8 cellular contexts compared by ENCODE assay signal in the genomic region with DNA sequence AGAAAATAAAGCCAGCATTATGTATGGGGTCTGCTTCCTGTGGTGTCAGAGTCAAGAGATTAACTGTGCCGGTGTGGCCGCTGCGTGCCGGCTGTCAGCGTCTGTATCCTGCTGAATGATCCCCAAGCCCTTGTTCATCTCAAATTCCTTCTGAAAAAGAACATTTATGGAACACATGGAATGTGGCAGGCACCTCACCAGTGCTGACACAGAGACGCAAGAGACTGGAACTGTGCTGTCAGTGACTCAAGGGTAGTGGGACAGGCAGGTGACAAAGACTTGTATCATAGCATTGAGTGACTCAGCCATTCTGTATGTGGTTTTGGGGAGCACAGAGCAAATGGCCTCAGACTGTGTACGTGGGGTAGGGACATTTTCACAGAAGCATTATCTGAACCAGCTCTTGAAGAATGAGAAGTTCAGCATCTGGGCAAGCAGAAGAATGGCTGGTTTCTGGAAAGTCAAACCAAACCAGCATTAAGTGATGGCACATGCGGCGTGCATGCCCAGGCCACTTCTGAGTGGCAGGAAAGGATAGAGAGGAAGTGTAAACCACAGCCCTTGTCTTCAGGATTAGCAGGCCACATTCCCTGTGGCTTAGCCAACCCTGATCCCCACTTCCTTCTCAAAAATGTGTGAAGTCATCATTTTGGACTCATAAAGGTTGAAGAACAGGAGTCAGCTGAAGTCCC. TPM values are rescaled to one million over a fixed set of nuclear protein-coding genes. Genes with fewer than 3 reads are reported as not detected.
DNase-seq lines count a peak whose midpoint lies in the region; ATAC-seq and TF ChIP-seq lines count a peak whose summit lies in the region.

No MANE protein-coding gene starts in this region.

- no peaks in the 10 kb centered on the region for H4K20me1 ChIP-seq in GM23338 (replicated peaks; ENCODE audit: insufficient read depth)

- H3K4me3 ChIP-seq in ACC112 (ENCODE audit: low read depth, low read length) (no peak overlapping the region), GM23338 (no peak overlapping the region), gastroesophageal sphincter (no peak overlapping the region)

- peak overlapping the region; percentile 45 for H2AFZ ChIP-seq in ACC112 (ENCODE audit: low read length, unreplicated experiment)
- H2AFZ ChIP-seq in GM23338, result 0 out of 2 replicates have a peak overlapping the region, but pooled peaks have one; percentile 7

- H3K9me2 ChIP-seq in GM23338 (ENCODE audit: insufficient read depth), result no peaks in the 10 kb centered on the region

- H3F3A ChIP-seq in GM23338 (replicated peaks; ENCODE audit: low read depth), result no peaks in the 10 kb centered on the region

- H3K27me3 ChIP-seq in ACC112 (ENCODE audit: insufficient read depth, low read length) (no peaks in the 10 kb centered on the region), GM23338 (ENCODE audit: insufficient read depth) (no peaks in the 10 kb centered on the region), gastroesophageal sphincter (no peaks in the 10 kb centered on the region)

- no peaks in the 10 kb centered on the region for H3K9me3 ChIP-seq in gastroesophageal sphincter

- no peak overlapping the region for H3K4me2 ChIP-seq in GM23338

- no peak for TF ChIP-seq POLR2A in gastroesophageal sphincter (IDR thresholded peaks at IDR 0.05)

- H3K36me3 ChIP-seq in ACC112 (ENCODE audit: insufficient read depth, low read length) (no peaks in the 10 kb centered on the region), GM23338 (ENCODE audit: insufficient read depth) (no peaks in the 10 kb centered on the region), gastroesophageal sphincter (no peaks in the 10 kb centered on the region)

- in situ Hi-C loops in SK-MEL-5 (cut with HindIII; ENCODE audit: low pct_unique_long_range_greater_than_20kb, low sequenced_read_pairs), result no loop called here

- H3K27ac Mint-ChIP-seq in GM23338, result peak overlapping the region; percentile 42; the same call in 1 of the 2 replicates

- H3K9me3 Mint-ChIP-seq in GM23338, result no peaks in the 10 kb centered on the region; the same call in 2 of the 3 replicates

- H3K4me1 ChIP-seq in ACC112 (ENCODE audit: control insufficient read depth, insufficient read depth, low read length, unreplicated experiment), result peaks cover 22% of the 10 kb centered on the region
- H3K4me1 ChIP-seq in GM23338 (ENCODE audit: insufficient read depth), result peaks cover 10% of the 10 kb centered on the region
- H3K4me1 ChIP-seq in gastroesophageal sphincter, result peaks cover 0 to 21% (median 0%) of the 10 kb centered on the region in 3 donors

- TF ChIP-seq CTCF in GM23338 (conservative IDR thresholded peaks at IDR 0.05; ENCODE audit: low read depth in 2 of 2), result no peak
- TF ChIP-seq CTCF in gastroesophageal sphincter (IDR thresholded peaks at IDR 0.05), result no peak

- H3K27me3 Mint-ChIP-seq in GM23338 (ENCODE audit: insufficient read depth, low read depth, poor library complexity), result peaks cover 2% of the 10 kb centered on the region

- no peak for TF ChIP-seq EP300 in gastroesophageal sphincter (IDR thresholded peaks at IDR 0.05)

- 50 to 52% methylated on average over 5 to 8 of the region's 9 CpGs for WGBS in gastroesophageal sphincter (ENCODE audit: low coverage in 1 of 2), 2 donors

- DNase-seq in GM23338 (ENCODE audit: low spot score), result no peak
- peak; percentile 67 for DNase-seq in SK-MEL-5 (ENCODE audit: low read depth, low spot score)
- peak; percentile 74 for DNase-seq in iris pigment epithelial cell (ENCODE audit: low read depth)
- no peak for DNase-seq in iPS-NIHi7 (ENCODE audit: extremely low spot score)
- DNase-seq in retina, result no peak

- H3K79me2 ChIP-seq in ACC112 (ENCODE audit: control insufficient read depth, insufficient read depth, low read length, unreplicated experiment) (no peaks in the 10 kb centered on the region), GM23338 (replicated peaks; ENCODE audit: insufficient read depth) (no peaks in the 10 kb centered on the region)

- no peak overlapping the region for H3K4me3 Mint-ChIP-seq in GM23338

- H3K27ac ChIP-seq in ACC112 (ENCODE audit: low read depth, low read length) (peak overlapping the region; percentile 57), GM23338 (ENCODE audit: low read depth) (no peak overlapping the region), gastroesophageal sphincter (no peak overlapping the region)

- no peaks in the 10 kb centered on the region for H3K36me3 Mint-ChIP-seq in GM23338 (ENCODE audit: low read depth)

- no peak for ATAC-seq in GM23338
- ATAC-seq in gastroesophageal sphincter, result no peak
- ATAC-seq in GM21737 (IDR thresholded peaks at IDR 0.05; ENCODE audit: unreplicated experiment), result no peak

- peaks cover 9% of the 10 kb centered on the region for H3K4me1 Mint-ChIP-seq in GM23338

TF ChIP-seq in GM23338, 12 proteins besides CTCF, POLR2A, EP300 and RAD21:
- TF ChIP-seq ETS1 (IDR thresholded peaks at IDR 0.05) (no peak), CREB1 (CRISPR knock-in tag; IDR thresholded peaks at IDR 0.05; ENCODE audit: low read depth) (no peak), ZNF114 (CRISPR knock-in tag; IDR thresholded peaks at IDR 0.05) (no peak)

RNA-seq across cellular contexts. Expression of gene IRS2, which starts 54.0 kb away (rescaled TPM):
- total RNA-seq in GM23338 (2014; rRNA removed; shearing (Covaris generic)), result 12.4 and 14.5 TPM in 2 replicates
- 3.6 and 4.0 TPM in 2 replicates for polyA plus RNA-seq in GM23338 (2016; fragmentation: Nextera tagmentation; extraction: Ambion mirVana)
- total RNA-seq in SK-MEL-5 (2014; rRNA removed; shearing (Covaris generic)), result 18.1 and 19.5 TPM in 2 replicates
- polyA plus RNA-seq in SK-MEL-5 (2015; cell fraction: cytosol; rRNA removed), result 87.3 and 115 TPM in 2 replicates
- polyA plus RNA-seq in SK-MEL-5 (2015; cell fraction: nucleus; rRNA removed), result 41.5 and 41.7 TPM in 2 replicates
- 10 to 100 TPM; 29.8 to 69.3 (median 49.4) TPM for total RNA-seq in gastroesophageal sphincter

Comparison
In these comparisons a context has a peak if more than half of its experiments do, and no peak if none do; other contexts are left out.
1. DNase-seq: peak in SK-MEL-5 (single experiment) and iris pigment epithelial cell (single experiment); none in GM23338 (single experiment), iPS-NIHi7 (single experiment) and retina (single experiment).